Comparison of ENCODE assay signal across 8 cellular contexts in genomic region chr1:40477680-40478057, GRCh38. TPM values are rescaled to one million over a fixed set of nuclear protein-coding genes. Genes with fewer than 3 reads are reported as not detected.
DNase-seq lines count a peak whose midpoint lies in the region; ATAC-seq, FAIRE-seq and TF ChIP-seq lines count a peak whose summit lies in the region.

No MANE protein-coding gene starts in this region.

- POLR2A ChIA-PET in PC-9 (lab: Charles Lee; ENCODE audit: unreplicated experiment) = no interaction called here

- intact Hi-C loops in PC-9 (cut with micrococcal nuclease; ENCODE audit: unreplicated experiment) = no loop called here

- DNase-seq in PC-9 (no peak), brain microvascular endothelial cell (peak; percentile 2), keratinocyte (ENCODE audit: low read depth, low spot score) (no peak), NCI-H2196 (lab: John Stamatoyannopoulos, UW; ENCODE audit: unreplicated experiment) (no peak), NCI-H1694 treated with DMSO at 0.1 percent for 48 hours (lab: John Stamatoyannopoulos, UW) (no peak)
- peak; percentile 21 for DNase-seq in stimulated activated CD4-positive, alpha-beta T cell treated with anti-CD3 and anti-CD28 coated beads, Interleukin-4, amount 100 ng/mL, for 1 hour

- peak; percentile 29 for ATAC-seq in HG02642 (IDR thresholded peaks at IDR 0.05; ENCODE audit: poor library complexity, unreplicated experiment)

- H3K27ac ChIP-seq in PC-9 = no peak overlapping the region
- no peak overlapping the region for H3K27ac ChIP-seq in brain microvascular endothelial cell
- H3K27ac ChIP-seq in keratinocyte (ENCODE audit: control insufficient read depth, insufficient read depth, low read length) = no peak overlapping the region

- BruUV-seq in PC-9 (replicated peaks; lab: Mats Ljungman, UMichigan) = no TSS peak

- H3K4me3 ChIP-seq in PC-9 (peak overlapping the region; percentile 100), brain microvascular endothelial cell (ENCODE audit: low read depth, low read length) (peak overlapping the region; percentile 73), keratinocyte (ENCODE audit: control insufficient read depth in 2 of 3, extremely low read depth in 1 of 3, insufficient read depth in 2 of 3, low read depth in 1 of 3, low read length in 3 of 3) (peak overlapping the region; percentile 63 to 88 (median 71))

- H3K9me3 ChIP-seq in ES-I3 (ENCODE audit: control insufficient read depth, insufficient read depth, low read length) = peaks cover 5% of the 10 kb centered on the region; the same call in 1 of the 2 replicates
- H3K9me3 ChIP-seq in PC-9 (ENCODE audit: insufficient read depth, low read depth) = peaks cover 31% of the 10 kb centered on the region
- peaks cover 4% of the 10 kb centered on the region for H3K9me3 ChIP-seq in keratinocyte (ENCODE audit: control insufficient read depth, low read depth, low read length)

- H3K79me2 ChIP-seq in PC-9 (ENCODE audit: low read depth) (no peaks in the 10 kb centered on the region), keratinocyte (ENCODE audit: control insufficient read depth, insufficient read depth, low read length) (no peaks in the 10 kb centered on the region)

- H3K9me2 ChIP-seq in PC-9 (ENCODE audit: insufficient read depth) = no peaks in the 10 kb centered on the region

- H4K20me1 ChIP-seq in PC-9 (ENCODE audit: insufficient read depth) (no peaks in the 10 kb centered on the region), keratinocyte (ENCODE audit: control insufficient read depth, extremely low read depth, insufficient read depth, low read length) (no peaks in the 10 kb centered on the region)

- H3K4me1 ChIP-seq in ES-I3 (ENCODE audit: insufficient read depth, low read length) (no peaks in the 10 kb centered on the region), PC-9 (replicated peaks; ENCODE audit: insufficient read depth) (peaks cover 9% of the 10 kb centered on the region; the same call in 1 of the 2 replicates), keratinocyte (ENCODE audit: control insufficient read depth, extremely low read depth, insufficient read depth, low read length) (peaks cover 4% of the 10 kb centered on the region)

- dilution Hi-C loops in keratinocyte (cut with MboI; ENCODE audit: extremely low pct_ligation_motif_present, low sequenced_read_pairs) = no loop called here

- peak; percentile 32 for FAIRE-seq in keratinocyte (lab: Jason Lieb, UNC)

- H3K9ac ChIP-seq in ES-I3 (ENCODE audit: low read depth, low read length) (peak overlapping the region; percentile 65), keratinocyte (ENCODE audit: control insufficient read depth, extremely low read depth, insufficient read depth, low read length) (peak overlapping the region; percentile 53)

- CTCF ChIA-PET in PC-9 (lab: Charles Lee) = interaction anchor here (0.9 kb wide), 1 partner anchor 31 kb away, joined by 4 read pairs; the partner anchor contains the start of gene EXO5

- H3F3A ChIP-seq in PC-9 (ENCODE audit: insufficient read depth, low read depth) = no peaks in the 10 kb centered on the region

- H3K4me2 ChIP-seq in PC-9 = peak overlapping the region; percentile 81
- H3K4me2 ChIP-seq in keratinocyte (ENCODE audit: control insufficient read depth, extremely low read depth, insufficient read depth, low read depth, low read length) = peak overlapping the region; percentile 91

- no peaks in the 10 kb centered on the region for H3K36me3 ChIP-seq in ES-I3 (ENCODE audit: insufficient read depth, low read length)
- peaks cover 15% of the 10 kb centered on the region; the same call in 1 of the 2 replicates for H3K36me3 ChIP-seq in PC-9 (ENCODE audit: low read depth)
- no peaks in the 10 kb centered on the region for H3K36me3 ChIP-seq in brain microvascular endothelial cell (replicated peaks)
- no peaks in the 10 kb centered on the region for H3K36me3 ChIP-seq in keratinocyte (ENCODE audit: control insufficient read depth in 2 of 2, extremely low read depth in 1 of 2, insufficient read depth in 2 of 2, low read length in 2 of 2)

- H3K27me3 ChIP-seq in PC-9 (ENCODE audit: insufficient read depth, low read depth) (no peaks in the 10 kb centered on the region), brain microvascular endothelial cell (replicated peaks) (no peaks in the 10 kb centered on the region), keratinocyte (ENCODE audit: control insufficient read depth, extremely low read depth, insufficient read depth, low read length) (no peaks in the 10 kb centered on the region)

- in situ Hi-C loops in brain microvascular endothelial cell (cut with HindIII; ENCODE audit: low pct_ligation_motif_present, low sequenced_read_pairs) = no loop called here

- H2AFZ ChIP-seq in PC-9 (peak overlapping the region; percentile 99), keratinocyte (ENCODE audit: control insufficient read depth, low read length) (peak overlapping the region; percentile 97)

- no peak for TF ChIP-seq CTCF in PC-9 (conservative IDR thresholded peaks at IDR 0.05)
- no peak for TF ChIP-seq CTCF in brain microvascular endothelial cell (IDR thresholded peaks at IDR 0.05; ENCODE audit: low read depth, low read length, missing control alignments)
- no peak for TF ChIP-seq CTCF in keratinocyte (optimal IDR thresholded peaks at IDR 0.05 in 1 of 3, IDR thresholded peaks at IDR 0.05 in 1 of 3, conservative IDR thresholded peaks at IDR 0.05 in 1 of 3; ENCODE audit: extremely low read depth in 1 of 3, insufficient read depth in 2 of 3, low read length in 3 of 3)

- no peaks in the 10 kb centered on the region for H3K9me1 ChIP-seq in keratinocyte (ENCODE audit: control insufficient read depth, extremely low read depth, insufficient read depth, low read length)

RNA-seq across cellular contexts. Expression of gene ZFP69, which starts 0.6 kb away (rescaled TPM):
- 3.7 and 4.8 TPM in 2 replicates for total RNA-seq in PC-9 (2021)
- polyA plus RNA-seq in keratinocyte = 2.2 to 3.5 TPM (median 2.3 TPM) in 3 replicates
- polyA plus RNA-seq in keratinocyte (2011; ENCODE audit: low read depth) = 0.85 TPM
- polyA plus RNA-seq in keratinocyte (2011; cell fraction: cytosol; rRNA removed) = 2.1 and 3.1 TPM in 2 replicates
- polyA plus RNA-seq in keratinocyte (2011; cell fraction: nucleus; rRNA removed) = 2.6 and 3.5 TPM in 2 replicates
- 1.7 and 2.1 TPM in 2 replicates for polyA plus RNA-seq in keratinocyte (2012; ENCODE audit: low replicate concordance)
- 0.89 to 2.7 TPM (median 1.0 TPM) in 3 replicates for polyA minus RNA-seq in keratinocyte
- polyA minus RNA-seq in keratinocyte (2011; cell fraction: cytosol; rRNA and poly(A)+ RNA removed) = 0.58 TPM
- 0.42 and 1.4 TPM in 2 replicates for polyA minus RNA-seq in keratinocyte (2011; cell fraction: nucleus; rRNA and poly(A)+ RNA removed)

RNA-seq across cellular contexts. Expression of gene ZFP69B, which starts 27.4 kb away (rescaled TPM):
- total RNA-seq in PC-9 (2021) = 3.7 TPM in 2 replicates
- 1.1 to 1.9 TPM (median 1.7 TPM) in 3 replicates for polyA plus RNA-seq in keratinocyte
- 0.91 TPM for polyA plus RNA-seq in keratinocyte (2011; ENCODE audit: low read depth)
- 1.0 and 1.3 TPM in 2 replicates for polyA plus RNA-seq in keratinocyte (2011; cell fraction: cytosol; rRNA removed)
- 1.5 and 1.7 TPM in 2 replicates for polyA plus RNA-seq in keratinocyte (2011; cell fraction: nucleus; rRNA removed)
- 0.87 and 1.7 TPM in 2 replicates for polyA plus RNA-seq in keratinocyte (2012; ENCODE audit: low replicate concordance)
- polyA minus RNA-seq in keratinocyte = 0.99 to 2.8 TPM in 2 of 3 replicates, not detected in the other
- polyA minus RNA-seq in keratinocyte (2011; cell fraction: cytosol; rRNA and poly(A)+ RNA removed) = 0.96 TPM
- 1.1 and 2.0 TPM in 2 replicates for polyA minus RNA-seq in keratinocyte (2011; cell fraction: nucleus; rRNA and poly(A)+ RNA removed)

RNA-seq across cellular contexts. Expression of gene EXO5, which starts 30.9 kb away (rescaled TPM):
- total RNA-seq in PC-9 (2021) = 15.4 and 19.0 TPM in 2 replicates
- polyA plus RNA-seq in keratinocyte = 8.5 to 9.9 TPM (median 8.6 TPM) in 3 replicates
- 2.3 TPM for polyA plus RNA-seq in keratinocyte (2011; ENCODE audit: low read depth)
- 5.6 and 7.5 TPM in 2 replicates for polyA plus RNA-seq in keratinocyte (2011; cell fraction: cytosol; rRNA removed)
- polyA plus RNA-seq in keratinocyte (2011; cell fraction: nucleus; rRNA removed) = 13.4 and 14.0 TPM in 2 replicates
- polyA plus RNA-seq in keratinocyte (2012; ENCODE audit: low replicate concordance) = 4.2 and 7.1 TPM in 2 replicates
- polyA minus RNA-seq in keratinocyte = 1.3 to 7.8 TPM (median 5.0 TPM) in 3 replicates
- 7.5 TPM for polyA minus RNA-seq in keratinocyte (2011; cell fraction: cytosol; rRNA and poly(A)+ RNA removed)
- polyA minus RNA-seq in keratinocyte (2011; cell fraction: nucleus; rRNA and poly(A)+ RNA removed) = 3.7 and 7.2 TPM in 2 replicates

RNA-seq across cellular contexts. Expression of gene ZNF684, which starts 53.8 kb away (rescaled TPM):
- 6.0 and 11.8 TPM in 2 replicates for total RNA-seq in PC-9 (2021)
- polyA plus RNA-seq in keratinocyte = 1.7 to 2.8 TPM (median 2.2 TPM) in 3 replicates
- 1.6 TPM for polyA plus RNA-seq in keratinocyte (2011; ENCODE audit: low read depth)
- 1.2 and 1.7 TPM in 2 replicates for polyA plus RNA-seq in keratinocyte (2011; cell fraction: cytosol; rRNA removed)
- 2.3 and 4.0 TPM in 2 replicates for polyA plus RNA-seq in keratinocyte (2011; cell fraction: nucleus; rRNA removed)
- 1.2 and 1.7 TPM in 2 replicates for polyA plus RNA-seq in keratinocyte (2012; ENCODE audit: low replicate concordance)
- polyA minus RNA-seq in keratinocyte = 0.43 to 4.7 TPM (median 2.7 TPM) in 3 replicates
- not detected for polyA minus RNA-seq in keratinocyte (2011; cell fraction: cytosol; rRNA and poly(A)+ RNA removed)
- polyA minus RNA-seq in keratinocyte (2011; cell fraction: nucleus; rRNA and poly(A)+ RNA removed) = 0.53 and 5.2 TPM in 2 replicates

Comparison
In these comparisons a context has a peak if more than half of its experiments do, and no peak if none do; other contexts are left out.
1. DNase-seq: peak in brain microvascular endothelial cell (single experiment) and stimulated activated CD4-positive, alpha-beta T cell treated with anti-CD3 and anti-CD28 coated beads, Interleukin-4, amount 100 ng/mL, for 1 hour (single experiment); none in PC-9 (0 of 2), keratinocyte (single experiment), NCI-H2196 (single experiment) and NCI-H1694 treated with DMSO at 0.1 percent for 48 hours (single experiment).
2. Peak in every context shown above with its lines, with median percentiles within 50 percentile points of each other: H3K4me3 ChIP-seq.